ENCODE assay signal across 1 cellular context in genomic region chr1:230123280-230124186, GRCh38.
TF ChIP-seq lines count a peak whose summit lies in the region.

No MANE protein-coding gene starts in this region.

TF ChIP-seq in K562, 482 proteins besides CTCF, POLR2A, EP300 and RAD21 (continued from another document and continues in another):
- no peak for TF ChIP-seq ZBTB11 (CRISPR knock-in tag; IDR thresholded peaks at IDR 0.05)
- no peak for TF ChIP-seq PHTF2 (CRISPR knock-in tag; IDR thresholded peaks at IDR 0.05)
- no peak; the same call in 1 of the 2 replicates for TF ChIP-seq CREB1 (IDR thresholded peaks at IDR 0.05)
- TF ChIP-seq CREB1 (CRISPR knock-in tag; IDR thresholded peaks at IDR 0.05), result no peak
- TF ChIP-seq ZNF518B (CRISPR knock-in tag; IDR thresholded peaks at IDR 0.05), result no peak
- TF ChIP-seq GMEB1 (CRISPR knock-in tag; IDR thresholded peaks at IDR 0.05), result no peak
- no peak for TF ChIP-seq ZNF764 (CRISPR knock-in tag; IDR thresholded peaks at IDR 0.05; ENCODE audit: low read depth)
- no peak for TF ChIP-seq SIX5 (IDR thresholded peaks at IDR 0.05; ENCODE audit: borderline replicate concordance in 1 of 2, insufficient read depth in 1 of 2, low read depth in 1 of 2, low read length in 2 of 2)
- no peak for TF ChIP-seq CSDE1 (IDR thresholded peaks at IDR 0.05)
- TF ChIP-seq TOE1 (IDR thresholded peaks at IDR 0.05; ENCODE audit: borderline replicate concordance), result peak; percentile 63; the same call in 1 of the 2 replicates
- TF ChIP-seq TOE1 (CRISPR knock-in tag; IDR thresholded peaks at IDR 0.05; ENCODE audit: borderline replicate concordance, low read depth), result no peak
- TF ChIP-seq RBM17 (IDR thresholded peaks at IDR 0.05; ENCODE audit: borderline replicate concordance, low read depth, low read length), result no peak
- no peak for TF ChIP-seq IFI16 (CRISPR knock-in tag; IDR thresholded peaks at IDR 0.05)
- no peak for TF ChIP-seq SRSF1 (IDR thresholded peaks at IDR 0.05; ENCODE audit: low read depth, low read length)
- no peak for TF ChIP-seq RREB1 (CRISPR knock-in tag; IDR thresholded peaks at IDR 0.05)
- no peak for TF ChIP-seq BCLAF1 (IDR thresholded peaks at IDR 0.05; ENCODE audit: borderline replicate concordance in 1 of 2, control insufficient read depth in 1 of 2, low read depth in 2 of 2, low read length in 1 of 2)
- no peak for TF ChIP-seq ESRRB (CRISPR knock-in tag; IDR thresholded peaks at IDR 0.05; ENCODE audit: borderline replicate concordance)
- TF ChIP-seq TEAD4 (IDR thresholded peaks at IDR 0.05; ENCODE audit: low read length), result no peak; the same call in 1 of the 2 replicates
- TF ChIP-seq TEAD4 (CRISPR knock-in tag; IDR thresholded peaks at IDR 0.05; ENCODE audit: borderline replicate concordance), result no peak
- TF ChIP-seq MAX (CRISPR knock-in tag; IDR thresholded peaks at IDR 0.05), result peak; percentile 24; the same call in 1 of the 2 replicates
- TF ChIP-seq TCF7 (IDR thresholded peaks at IDR 0.05; ENCODE audit: borderline replicate concordance), result no peak
- TF ChIP-seq ZFP1 (CRISPR knock-in tag; IDR thresholded peaks at IDR 0.05), result no peak
- no peak for TF ChIP-seq YBX1 (IDR thresholded peaks at IDR 0.05)
- no peak for TF ChIP-seq ESRRA (IDR thresholded peaks at IDR 0.05; ENCODE audit: borderline replicate concordance, low read depth)
- no peak for TF ChIP-seq YY1 (IDR thresholded peaks at IDR 0.05; ENCODE audit: borderline replicate concordance in 1 of 3, control insufficient read depth in 1 of 3, extremely low read depth in 1 of 3, insufficient read depth in 3 of 3, insufficient read length in 1 of 3, insufficient replicate concordance in 2 of 3, low read depth in 1 of 3, low read length in 2 of 3)
- no peak for TF ChIP-seq ZNF146 (CRISPR knock-in tag; IDR thresholded peaks at IDR 0.05; ENCODE audit: unreplicated experiment)
- TF ChIP-seq ZNF507 (tag; conservative IDR thresholded peaks at IDR 0.05), result no peak
- no peak for TF ChIP-seq CC2D1A (IDR thresholded peaks at IDR 0.05)
- no peak for TF ChIP-seq FOXA1 (IDR thresholded peaks at IDR 0.05; ENCODE audit: borderline replicate concordance)
- TF ChIP-seq ARID4B (CRISPR knock-in tag; IDR thresholded peaks at IDR 0.05), result no peak
- no peak for TF ChIP-seq ZSCAN29 (IDR thresholded peaks at IDR 0.05)
- peak; percentile 17; the same call in 1 of the 2 replicates for TF ChIP-seq CBFA2T2 (conservative IDR thresholded peaks at IDR 0.05)
- no peak for TF ChIP-seq RNF2 (IDR thresholded peaks at IDR 0.05)
- no peak for TF ChIP-seq HNRNPH1 (optimal IDR thresholded peaks at IDR 0.05; ENCODE audit: low read depth, low read length)
- no peak for TF ChIP-seq MYBL2 (IDR thresholded peaks at IDR 0.05; ENCODE audit: low read depth)
- TF ChIP-seq MYBL2 (CRISPR knock-in tag; IDR thresholded peaks at IDR 0.05; ENCODE audit: borderline replicate concordance), result no peak
- TF ChIP-seq CBX1 (IDR thresholded peaks at IDR 0.05; ENCODE audit: low read depth), result no peak
- TF ChIP-seq BRF1 (IDR thresholded peaks at IDR 0.05; ENCODE audit: borderline replicate concordance, extremely low read depth, insufficient read length), result no peak
- peak; percentile 15; the same call in 1 of the 2 replicates for TF ChIP-seq ARID1B (IDR thresholded peaks at IDR 0.05)
- no peak for TF ChIP-seq DNMT1 (IDR thresholded peaks at IDR 0.05)
